8 cellular contexts compared by ENCODE assay signal in genomic region chrX:154738013-154738738, GRCh38. TPM values are rescaled to one million over a fixed set of nuclear protein-coding genes. Genes with fewer than 3 reads are reported as not detected.
DNase-seq lines count a peak whose midpoint lies in the region; ATAC-seq and TF ChIP-seq lines count a peak whose summit lies in the region.

No MANE protein-coding gene starts in this region.

- POLR2A ChIA-PET in activated CD4-positive, alpha-beta T cell treated with anti-CD3 and anti-CD28 coated beads for 36 hours (lab: Charles Lee): interaction anchor here (0.8 kb wide), 1 partner anchor 10 kb away, joined by 4 read pairs; no protein-coding TSS in a partner anchor

- peaks cover 56% of the 10 kb centered on the region for H3K4me1 Mint-ChIP-seq in activated CD4-positive, alpha-beta T cell treated with anti-CD3 and anti-CD28 coated beads for 36 hours

- H3K27ac ChIP-seq in gastroesophageal sphincter: peak overlapping the region; percentile 81 to 85 (median 82)
- H3K27ac ChIP-seq in stomach: peak overlapping the region in 4 of 5 donors; percentile 76 to 86 (median 82)

- CTCF ChIA-PET in activated CD4-positive, alpha-beta T cell treated with anti-CD3 and anti-CD28 coated beads for 36 hours (lab: Charles Lee): interaction anchor here (0.6 to 1.2 kb wide), 5 partner anchors 10 to 270 kb away, joined by 3 to 21 read pairs (median 3); no protein-coding TSS in a partner anchor

- no peak overlapping the region for H3K4me3 Mint-ChIP-seq in activated CD4-positive, alpha-beta T cell treated with anti-CD3 and anti-CD28 coated beads for 36 hours

- no peaks in the 10 kb centered on the region for H3K27me3 ChIP-seq in gastroesophageal sphincter
- H3K27me3 ChIP-seq in stomach: peaks cover 0 to 4% (median 0%) of the 10 kb centered on the region in 3 donors

- peak; percentile 37 for DNase-seq in activated CD4-positive, alpha-beta T cell treated with anti-CD3 and anti-CD28 coated beads for 36 hours
- no peak for DNase-seq in activated CD4-positive, alpha-beta T cell treated with anti-CD3 and anti-CD28 coated beads for 1 hour
- DNase-seq in UCSD-AML1 (lab: John Stamatoyannopoulos, UW; ENCODE audit: unreplicated experiment): peak; percentile 36
- DNase-seq in stomach: no peak
- no peak for DNase-seq in DMS153 treated with DMSO at 0.1 percent for 48 hours (lab: John Stamatoyannopoulos, UW; ENCODE audit: unreplicated experiment)
- no peak for DNase-seq in SKM-1 (lab: John Stamatoyannopoulos, UW; ENCODE audit: unreplicated experiment)

- no peak overlapping the region for H3K4me3 ChIP-seq in gastroesophageal sphincter
- H3K4me3 ChIP-seq in stomach: no peak overlapping the region

- peak overlapping the region; percentile 65 for H3K27ac Mint-ChIP-seq in activated CD4-positive, alpha-beta T cell treated with anti-CD3 and anti-CD28 coated beads for 36 hours

- WGBS in gastroesophageal sphincter (ENCODE audit: low coverage in 1 of 2), 2 donors: 4 to 20% methylated on average over 6 to 8 of the region's 8 CpGs
- WGBS in stomach, 5 donors: 21 to 49% (median 42%) methylated on average over 8 of the region's 8 CpGs

- peak; percentile 40 for ATAC-seq in activated CD4-positive, alpha-beta T cell treated with anti-CD3 and anti-CD28 coated beads for 36 hours
- ATAC-seq in gastroesophageal sphincter: peak; percentile 77
- no peak for ATAC-seq in GM18505 (IDR thresholded peaks at IDR 0.05; ENCODE audit: unreplicated experiment)

- H3K4me1 ChIP-seq in gastroesophageal sphincter (peaks cover 21 to 57% (median 43%) of the 10 kb centered on the region in 3 donors), stomach (peaks cover 3 to 39% (median 17%) of the 10 kb centered on the region in 4 donors)

- no peak for TF ChIP-seq EP300 in gastroesophageal sphincter (IDR thresholded peaks at IDR 0.05)
- TF ChIP-seq EP300 in stomach (IDR thresholded peaks at IDR 0.05): no peak

- H3K36me3 ChIP-seq in gastroesophageal sphincter: no peaks in the 10 kb centered on the region
- no peaks in the 10 kb centered on the region for H3K36me3 ChIP-seq in stomach

- TF ChIP-seq POLR2A in gastroesophageal sphincter (IDR thresholded peaks at IDR 0.05) (no peak), stomach (IDR thresholded peaks at IDR 0.05) (no peak), GM18505 (IDR thresholded peaks at IDR 0.05; ENCODE audit: borderline replicate concordance, extremely low read depth, insufficient read depth, insufficient read length) (no peak)

- no peaks in the 10 kb centered on the region for H3K27me3 Mint-ChIP-seq in activated CD4-positive, alpha-beta T cell treated with anti-CD3 and anti-CD28 coated beads for 36 hours

- intact Hi-C loops in activated CD4-positive, alpha-beta T cell treated with anti-CD3 and anti-CD28 coated beads for 36 hours (cut with DNase I, micrococcal nuclease): no loop called here
- intact Hi-C loops in stomach (cut with DNase I; ENCODE audit: low total_unique reads): no loop called here

- H3K9me3 ChIP-seq in gastroesophageal sphincter (no peaks in the 10 kb centered on the region), stomach (no peaks in the 10 kb centered on the region)

- H3K9me3 Mint-ChIP-seq in activated CD4-positive, alpha-beta T cell treated with anti-CD3 and anti-CD28 coated beads for 36 hours (ENCODE audit: low read depth): no peaks in the 10 kb centered on the region

- no peaks in the 10 kb centered on the region for H3K36me3 Mint-ChIP-seq in activated CD4-positive, alpha-beta T cell treated with anti-CD3 and anti-CD28 coated beads for 36 hours (ENCODE audit: low read depth)

- TF ChIP-seq CTCF in gastroesophageal sphincter (IDR thresholded peaks at IDR 0.05): no peak
- no peak for TF ChIP-seq CTCF in stomach (IDR thresholded peaks at IDR 0.05)

RNA-seq across cellular contexts. Expression of gene GAB3, which starts 12.7 kb away (rescaled TPM):
- 1 to 10 TPM; 2.1 to 2.9 TPM for total RNA-seq in activated CD4-positive, alpha-beta T cell treated with anti-CD3 and anti-CD28 coated beads for 36 hours
- total RNA-seq in gastroesophageal sphincter (1 to 10 TPM; 2.9 to 5.5 (median 5.1) TPM), stomach (10 to 100 TPM in 1 of 5 donors, 1 to 10 TPM in 2, under 1 TPM in 1, not detected in 1; 0.58 to 11.0 (median 5.2) TPM)
- 1 to 10 TPM in 1 of 3 donors, under 1 TPM in 2; 0.93 to 1.7 (median 0.95) TPM for polyA plus RNA-seq in stomach

RNA-seq across cellular contexts. Expression of gene DKC1, which starts 24.5 kb away (rescaled TPM):
- total RNA-seq in activated CD4-positive, alpha-beta T cell treated with anti-CD3 and anti-CD28 coated beads for 36 hours: 100 to 1,000 TPM; 126 to 130 TPM
- total RNA-seq in gastroesophageal sphincter: 10 to 100 TPM; 18.4 to 32.8 (median 19.8) TPM
- 100 to 1,000 TPM in 1 of 5 donors, 10 to 100 TPM in 3, 1 to 10 TPM in 1; 5.8 to 113 (median 37.6) TPM for total RNA-seq in stomach
- polyA plus RNA-seq in stomach: 10 to 100 TPM; 20.5 to 25.5 (median 24.0) TPM

Comparison
In these comparisons a context has a peak if more than half of its experiments do, and no peak if none do; other contexts are left out.
1. DNase-seq: peak in activated CD4-positive, alpha-beta T cell treated with anti-CD3 and anti-CD28 coated beads for 36 hours (single experiment) and UCSD-AML1 (single experiment); none in activated CD4-positive, alpha-beta T cell treated with anti-CD3 and anti-CD28 coated beads for 1 hour (single experiment), stomach (single experiment), DMS153 treated with DMSO at 0.1 percent for 48 hours (single experiment) and SKM-1 (single experiment).